Comparison of ENCODE assay signal across 8 cellular contexts in the genomic region with DNA sequence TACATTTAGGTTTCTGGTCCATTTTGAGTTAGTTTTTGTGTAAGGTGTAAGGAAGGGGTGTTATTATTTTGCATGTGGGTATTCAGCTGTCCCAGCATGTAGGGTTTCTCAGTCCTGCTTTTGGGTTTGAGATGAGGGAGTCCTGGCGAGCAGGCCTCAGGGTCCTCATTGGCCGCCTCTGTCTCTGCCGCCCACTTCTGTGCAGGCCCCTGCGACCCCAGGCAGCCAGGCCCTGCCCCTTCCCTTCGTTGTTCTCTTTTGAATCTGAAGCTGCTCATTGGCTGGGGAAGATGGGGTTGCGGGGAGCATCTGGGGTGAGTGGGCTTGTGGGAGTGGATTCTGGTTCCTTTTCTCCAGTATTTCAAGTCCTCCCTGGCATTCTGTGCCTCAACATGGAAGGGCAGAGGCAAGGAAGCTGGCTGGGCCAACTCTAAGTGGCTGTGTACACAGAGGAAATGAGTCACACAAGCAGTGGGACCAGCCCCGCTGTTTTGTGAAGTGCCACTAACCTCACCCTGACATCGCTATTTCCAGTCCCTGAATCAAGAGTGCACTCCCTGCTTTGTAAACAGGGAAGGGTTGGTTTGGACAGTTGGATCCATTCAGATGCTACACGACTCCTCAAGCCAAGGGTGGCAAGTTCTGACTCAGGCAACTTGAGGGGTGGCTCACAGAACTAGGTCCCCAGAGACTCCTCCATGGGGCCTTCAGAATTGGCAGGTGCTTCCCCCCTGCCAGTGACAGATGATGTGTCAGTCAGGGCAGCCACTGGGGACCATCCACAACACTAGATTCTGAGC.
DNase-seq lines count a peak whose midpoint lies in the region; ATAC-seq, FAIRE-seq and TF ChIP-seq lines count a peak whose summit lies in the region.
"Not testable (repeated sequence)": the region's sequence is repeated elsewhere in the genome, so short reads cannot be mapped to it uniquely, and the experiment has no call there.

No MANE protein-coding gene starts in this region.

- peaks cover 10% of the 10 kb centered on the region for H3K36me3 Mint-ChIP-seq in activated B cell treated with CpG ODN at 0.5 μM for 24 hours (ENCODE audit: low read depth)

- peaks cover 27% of the 10 kb centered on the region for H3K4me1 Mint-ChIP-seq in activated B cell treated with CpG ODN at 0.5 μM for 24 hours

- DNase-seq in CD1c-positive myeloid dendritic cell (ENCODE audit: extremely low spot score) (peak; percentile 80), NCI-H2107 treated with DMSO at 0.1 percent for 48 hours (lab: John Stamatoyannopoulos, UW; ENCODE audit: unreplicated experiment) (peak; percentile 26), activated B cell treated with CpG ODN at 0.5 μM for 24 hours (peak; percentile 52), GM12878 (ENCODE audit: low read depth, low spot score) (peak; percentile 31)
- not testable (repeated sequence) for DNase-seq in left lobe of liver (ENCODE audit: low spot score)
- peak; percentile 11 for DNase-seq in stimulated activated CD8-positive, alpha-beta memory T cell treated with anti-CD3 and anti-CD28 coated beads, Interleukin-12 subunit alpha, Interleukin-12 subunit beta, amount 100 ng/mL, for 24 hours (ENCODE audit: extremely low read depth)

- H3K9me3 ChIP-seq in GM12878 (replicated peaks; ENCODE audit: control insufficient read depth, insufficient read depth, low read length): not testable (repeated sequence)

- H2AFZ ChIP-seq in GM12878 (ENCODE audit: control insufficient read depth, low read depth, low read length): peak overlapping the region; percentile 71; the same call in 1 of the 2 replicates

- in situ Hi-C loops in GM12878 (cut with MboI): not testable (repeated sequence)

- SMC1A ChIA-PET in GM12878 (lab: Charles Lee; ENCODE audit: uncharacterized antibody, unreplicated experiment): not testable (repeated sequence)

- not testable (repeated sequence) for H3K27ac ChIP-seq in GM12878 (ENCODE audit: control insufficient read depth, insufficient read depth)

- not testable (repeated sequence) for H3K4me1 ChIP-seq in GM12878 (ENCODE audit: control insufficient read depth, insufficient read depth, low read length)

- H3K79me2 ChIP-seq in GM12878 (ENCODE audit: control insufficient read depth, insufficient read depth, low read length): not testable (repeated sequence)

- not testable (repeated sequence) for H3K27me3 Mint-ChIP-seq in activated B cell treated with CpG ODN at 0.5 μM for 24 hours

- peak overlapping the region; percentile 28 for H3K4me3 Mint-ChIP-seq in activated B cell treated with CpG ODN at 0.5 μM for 24 hours

- H3K4me3 ChIP-seq in GM12878: not testable (repeated sequence)

- 13% methylated on average over 8 of the region's 9 CpGs for WGBS in GM12878 (ENCODE audit: insufficient coverage, insufficient replicate concordance, low lambda C conversion rate, missing lambda C conversion rate)

- not testable (repeated sequence) for BruUV-seq in GM12878 (replicated peaks; lab: Mats Ljungman, UMichigan)

- CTCF ChIA-PET in activated B cell treated with CpG ODN at 0.5 μM for 24 hours (lab: Charles Lee); GM12878 (lab: Yijun Ruan, JAX): not testable (repeated sequence)

- not testable (repeated sequence) for TF ChIP-seq EP300 in GM12878 (IDR thresholded peaks at IDR 0.05; ENCODE audit: borderline replicate concordance in 1 of 2, control insufficient read depth in 1 of 2, low read depth in 2 of 2, low read length in 2 of 2)

- TF ChIP-seq CTCF in activated B cell treated with CpG ODN at 0.5 μM for 24 hours (IDR thresholded peaks at IDR 0.05); GM12878 (IDR thresholded peaks at IDR 0.05 in 2 of 3, conservative IDR thresholded peaks at IDR 0.05 in 1 of 3; ENCODE audit: control insufficient read depth in 2 of 3, extremely low read depth in 1 of 3, insufficient read depth in 1 of 3, low read depth in 3 of 3, low read length in 3 of 3): not testable (repeated sequence)

- peak overlapping the region; percentile 75 for H3K27ac Mint-ChIP-seq in activated B cell treated with CpG ODN at 0.5 μM for 24 hours

- H4K20me1 ChIP-seq in GM12878 (ENCODE audit: control insufficient read depth, insufficient read depth): not testable (repeated sequence)

- intact Hi-C loops in activated B cell treated with CpG ODN at 0.5 μM for 24 hours (cut with micrococcal nuclease); GM12878 (cut with micrococcal nuclease; ENCODE audit: unreplicated experiment): not testable (repeated sequence)

- POLR2A ChIA-PET in activated B cell treated with CpG ODN at 0.5 μM for 24 hours (lab: Charles Lee): interaction anchor here (0.6 kb wide), 1 partner anchor 112 kb away, joined by 3 read pairs; no protein-coding TSS in a partner anchor
- POLR2A ChIA-PET in GM12878 (lab: Charles Lee): not testable (repeated sequence)

- ATAC-seq in GM19397 (IDR thresholded peaks at IDR 0.05; ENCODE audit: unreplicated experiment) (peak; percentile 91), HG03135 (IDR thresholded peaks at IDR 0.05; ENCODE audit: unreplicated experiment) (peak; percentile 88), activated B cell treated with CpG ODN at 0.5 μM for 24 hours (ENCODE audit: low read depth) (peak; percentile 100), GM12878 (peak; percentile 96), left lobe of liver (peak; percentile 64)

- not testable (repeated sequence) for H3K36me3 ChIP-seq in GM12878 (ENCODE audit: control insufficient read depth in 2 of 2, insufficient read depth in 2 of 2, low read length in 1 of 2)

- H3K27me3 ChIP-seq in GM12878 (replicated peaks in 1 of 2; ENCODE audit: control insufficient read depth in 2 of 2, insufficient read depth in 2 of 2, low read length in 1 of 2): not testable (repeated sequence)

- H3K4me2 ChIP-seq in GM12878 (ENCODE audit: control insufficient read depth, insufficient read depth): not testable (repeated sequence)

- not testable (repeated sequence) for H3K9ac ChIP-seq in GM12878 (ENCODE audit: control insufficient read depth, insufficient read depth, low read length)

- FAIRE-seq in GM12878 (lab: Jason Lieb, UNC): peak; percentile 57

- RAD21 ChIA-PET in GM12878 (lab: Charles Lee; ENCODE audit: unreplicated experiment): not testable (repeated sequence)

- TF ChIP-seq RAD21 in GM12878 (IDR thresholded peaks at IDR 0.05; ENCODE audit: insufficient read depth, low read depth, low read length): not testable (repeated sequence)

- H3K9me3 Mint-ChIP-seq in activated B cell treated with CpG ODN at 0.5 μM for 24 hours: not testable (repeated sequence)

- not testable (repeated sequence) for TF ChIP-seq POLR2A in GM12878 (IDR thresholded peaks at IDR 0.05; ENCODE audit: low read depth, low read length)

TF ChIP-seq in GM12878, 131 proteins besides CTCF, POLR2A, EP300 and RAD21 (continues in another document):
- TF ChIP-seq GATAD2B (conservative IDR thresholded peaks at IDR 0.05; ENCODE audit: low read depth): 0 out of 2 replicates have a peak, but pooled peaks have one; percentile 34
- peak; percentile 19 for TF ChIP-seq RELA (IDR thresholded peaks at IDR 0.05; ENCODE audit: borderline replicate concordance, partially characterized antibody)
- TF ChIP-seq BACH1 (IDR thresholded peaks at IDR 0.05; ENCODE audit: borderline replicate concordance): peak; percentile 54; the same call in 1 of the 2 replicates
- TF ChIP-seq ATF7 (IDR thresholded peaks at IDR 0.05; ENCODE audit: low read depth): peak; percentile 62
- peak; percentile 53; the same call in 1 of the 2 replicates for TF ChIP-seq DPF2 (IDR thresholded peaks at IDR 0.05)
- TF ChIP-seq MLLT1 (IDR thresholded peaks at IDR 0.05): 0 out of 2 replicates have a peak, but pooled peaks have one; percentile 44
- 0 out of 2 replicates have a peak, but pooled peaks have one; percentile 41 for TF ChIP-seq FOXK2 (IDR thresholded peaks at IDR 0.05)
- TF ChIP-seq IKZF1 (conservative IDR thresholded peaks at IDR 0.05): peak; percentile 31; the same call in 1 of the 2 replicates
- peak; percentile 96 for TF ChIP-seq MEF2B (IDR thresholded peaks at IDR 0.05; ENCODE audit: partially characterized antibody, poor library complexity, severe bottlenecking)
- peak; percentile 36 to 53; a peak in 3 of 4 replicates for TF ChIP-seq IKZF2 (IDR thresholded peaks at IDR 0.05)
